ENCODE assay signal across 17 cellular contexts in the genomic region with DNA sequence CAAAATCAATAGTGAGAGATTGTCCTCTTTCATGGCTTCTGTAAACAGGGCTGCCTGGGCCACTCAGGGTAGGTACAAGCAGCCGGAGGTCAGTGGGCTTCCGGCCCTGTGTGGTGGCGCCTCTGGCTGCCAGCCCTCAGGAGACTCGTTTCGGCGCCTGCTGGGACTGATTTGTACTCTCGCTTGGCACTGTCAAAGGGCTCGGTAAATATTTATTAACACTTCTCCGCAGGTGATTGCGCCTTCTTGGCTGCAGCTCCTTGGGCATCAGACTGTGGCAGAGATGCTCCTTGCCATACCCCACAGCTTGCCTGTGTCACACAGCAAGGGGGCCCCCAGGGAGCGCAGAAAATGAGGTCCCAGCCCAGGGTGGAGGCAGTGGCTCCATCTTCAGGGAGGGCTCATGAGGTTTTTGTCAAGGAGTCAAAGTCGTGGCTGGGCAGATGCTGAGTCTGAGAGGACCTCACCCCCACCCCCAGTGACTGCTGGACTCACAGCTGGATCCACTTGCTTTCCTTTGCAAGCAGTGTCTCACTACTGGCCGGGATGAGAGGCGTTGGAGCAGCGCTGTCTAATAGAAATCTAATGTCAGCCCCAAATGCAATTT.
DNase-seq lines count a peak whose midpoint lies in the region; ATAC-seq and TF ChIP-seq lines count a peak whose summit lies in the region.
"Had no signal": no experiment of that assay in that cellular context is flagged by ENCODE, and none has a peak within 500 bp of the region (broad histone marks: within the 10 kb centered on the region; RNA-seq: fewer than 3 reads in every experiment).

No MANE protein-coding gene starts in this region.

- no peak for ATAC-seq in natural killer cell treated with Interleukin-12 subunit alpha and Interleukin-12 subunit beta and Interleukin-15 and Interleukin-18, amount 100 ng/mL, for 72 hours
- no peak for ATAC-seq in natural killer cell
- ATAC-seq: stimulated activated naive CD8-positive, alpha-beta T cell treated with anti-CD3 and anti-CD28 coated beads, Interleukin-15, Interleukin-2, amounts not matched to agents 100 U/mL and 50 U/mL, for 24 hours had no signal

- H3K36me3 Mint-ChIP-seq in natural killer cell treated with Interleukin-12 subunit alpha and Interleukin-12 subunit beta and Interleukin-15 and Interleukin-18, amount 100 ng/mL, for 72 hours: no peaks in the 10 kb centered on the region
- no peaks in the 10 kb centered on the region for H3K36me3 Mint-ChIP-seq in natural killer cell
- no peaks in the 10 kb centered on the region for H3K36me3 Mint-ChIP-seq in activated T-helper 2 cell treated with anti-CD3 and anti-CD28 coated beads, Interferon-gamma antibody, Interleukin-2, Interleukin-4, amounts not matched to agents 10 μg/mL and 5 μg/mL and 100 μg/mL, durations not matched to agents 14 hours and 24 hours and 36 hours (ENCODE audit: low read depth)
- H3K36me3 Mint-ChIP-seq: activated naive CD4-positive, alpha-beta T cell treated with anti-CD3 and anti-CD28 coated beads, Interleukin-2, amount 50 U/mL, for 24 hours; immature natural killer cell had no signal

- peaks cover 37 to 51% of the 10 kb centered on the region in 2 donors for H3K27me3 Mint-ChIP-seq in natural killer cell treated with Interleukin-12 subunit alpha and Interleukin-12 subunit beta and Interleukin-15 and Interleukin-18, amount 100 ng/mL, for 72 hours
- peaks cover 24 to 75% of the 10 kb centered on the region in 2 donors for H3K27me3 Mint-ChIP-seq in natural killer cell (ENCODE audit: low read depth in 2 of 2)
- peaks cover 24% of the 10 kb centered on the region for H3K27me3 Mint-ChIP-seq in activated T-helper 2 cell treated with anti-CD3 and anti-CD28 coated beads, Interferon-gamma antibody, Interleukin-2, Interleukin-4, amounts not matched to agents 10 μg/mL and 5 μg/mL and 100 μg/mL, durations not matched to agents 14 hours and 24 hours and 36 hours (ENCODE audit: low read depth)

- intact Hi-C loops in natural killer cell (cut with micrococcal nuclease): no loop called here
- intact Hi-C loops in activated T-helper 2 cell treated with anti-CD3 and anti-CD28 coated beads, Interferon-gamma antibody, Interleukin-2, Interleukin-4, amounts not matched to agents 10 μg/mL and 5 μg/mL and 100 μg/mL, durations not matched to agents 14 hours and 24 hours and 36 hours (cut with micrococcal nuclease): no loop called here

- H3K27ac Mint-ChIP-seq in natural killer cell treated with Interleukin-12 subunit alpha and Interleukin-12 subunit beta and Interleukin-15 and Interleukin-18, amount 100 ng/mL, for 72 hours: no peak overlapping the region
- no peak overlapping the region for H3K27ac Mint-ChIP-seq in natural killer cell
- no peak overlapping the region for H3K27ac Mint-ChIP-seq in activated T-helper 2 cell treated with anti-CD3 and anti-CD28 coated beads, Interferon-gamma antibody, Interleukin-2, Interleukin-4, amounts not matched to agents 10 μg/mL and 5 μg/mL and 100 μg/mL, durations not matched to agents 14 hours and 24 hours and 36 hours
- H3K27ac Mint-ChIP-seq: activated naive CD4-positive, alpha-beta T cell treated with anti-CD3 and anti-CD28 coated beads, Interleukin-2, amount 50 U/mL, for 24 hours; immature natural killer cell had no signal

- H3K9me3 Mint-ChIP-seq in natural killer cell treated with Interleukin-12 subunit alpha and Interleukin-12 subunit beta and Interleukin-15 and Interleukin-18, amount 100 ng/mL, for 72 hours: no peaks in the 10 kb centered on the region
- no peaks in the 10 kb centered on the region for H3K9me3 Mint-ChIP-seq in natural killer cell
- no peaks in the 10 kb centered on the region for H3K9me3 Mint-ChIP-seq in activated T-helper 2 cell treated with anti-CD3 and anti-CD28 coated beads, Interferon-gamma antibody, Interleukin-2, Interleukin-4, amounts not matched to agents 10 μg/mL and 5 μg/mL and 100 μg/mL, durations not matched to agents 14 hours and 24 hours and 36 hours
- H3K9me3 Mint-ChIP-seq: activated naive CD4-positive, alpha-beta T cell treated with anti-CD3 and anti-CD28 coated beads, Interleukin-2, amount 50 U/mL, for 24 hours had no signal

- no peak for TF ChIP-seq CTCF in natural killer cell (IDR thresholded peaks at IDR 0.05)

- no peaks in the 10 kb centered on the region for H3K4me1 Mint-ChIP-seq in natural killer cell treated with Interleukin-12 subunit alpha and Interleukin-12 subunit beta and Interleukin-15 and Interleukin-18, amount 100 ng/mL, for 72 hours (ENCODE audit: low read depth in 2 of 2)
- no peaks in the 10 kb centered on the region for H3K4me1 Mint-ChIP-seq in natural killer cell
- H3K4me1 Mint-ChIP-seq in activated T-helper 2 cell treated with anti-CD3 and anti-CD28 coated beads, Interferon-gamma antibody, Interleukin-2, Interleukin-4, amounts not matched to agents 10 μg/mL and 5 μg/mL and 100 μg/mL, durations not matched to agents 14 hours and 24 hours and 36 hours (ENCODE audit: low read depth): no peaks in the 10 kb centered on the region
- H3K4me1 Mint-ChIP-seq: activated naive CD4-positive, alpha-beta T cell treated with anti-CD3 and anti-CD28 coated beads, Interleukin-2, amount 50 U/mL, for 24 hours; immature natural killer cell had no signal

- no peak overlapping the region for H3K4me3 Mint-ChIP-seq in natural killer cell treated with Interleukin-12 subunit alpha and Interleukin-12 subunit beta and Interleukin-15 and Interleukin-18, amount 100 ng/mL, for 72 hours
- H3K4me3 Mint-ChIP-seq in natural killer cell: no peak overlapping the region
- H3K4me3 Mint-ChIP-seq in activated T-helper 2 cell treated with anti-CD3 and anti-CD28 coated beads, Interferon-gamma antibody, Interleukin-2, Interleukin-4, amounts not matched to agents 10 μg/mL and 5 μg/mL and 100 μg/mL, durations not matched to agents 14 hours and 24 hours and 36 hours (ENCODE audit: low read depth): no peak overlapping the region
- H3K4me3 Mint-ChIP-seq: activated naive CD4-positive, alpha-beta T cell treated with anti-CD3 and anti-CD28 coated beads, Interleukin-2, amount 50 U/mL, for 24 hours; immature natural killer cell had no signal

- peak; percentile 39 for DNase-seq in natural killer cell treated with Interleukin-12 subunit alpha and Interleukin-12 subunit beta and Interleukin-15 and Interleukin-18, amount 100 ng/mL, for 72 hours (ENCODE audit: low spot score)
- DNase-seq in natural killer cell (no peak), NCI-H345 (lab: John Stamatoyannopoulos, UW) (peak; percentile 67), iPS-NIHi11 (ENCODE audit: low spot score) (peak; percentile 38), ecto neural progenitor cell (ENCODE audit: low spot score) (no peak), DMS53 (lab: John Stamatoyannopoulos, UW) (no peak)
- DNase-seq in stimulated activated CD4-positive, alpha-beta T cell treated with anti-CD3 and anti-CD28 coated beads, Interleukin-2, amount 100 ng/mL, for 48 hours: no peak
- DNase-seq in activated T-helper 2 cell treated with anti-CD3 and anti-CD28 coated beads, Interferon-gamma antibody, Interleukin-2, Interleukin-4, amounts not matched to agents 10 μg/mL and 5 μg/mL and 100 μg/mL, durations not matched to agents 14 hours and 24 hours and 36 hours (ENCODE audit: low spot score): no peak
- DNase-seq: activated CD4-positive, CD25-positive, alpha-beta regulatory T cell; Calu3; effector CD8-positive, alpha-beta T cell; immature natural killer cell; midbrain; ovary; small intestine; stimulated activated naive CD8-positive, alpha-beta T cell treated with anti-CD3 and anti-CD28 coated beads, Interleukin-15, Interleukin-2, amounts not matched to agents 100 U/mL and 50 U/mL, for 24 hours had no signal

Comparison
In these comparisons a context has a peak if more than half of its experiments do, and no peak if none do; other contexts are left out.
1. DNase-seq: peak in natural killer cell treated with Interleukin-12 subunit alpha and Interleukin-12 subunit beta and Interleukin-15 and Interleukin-18, amount 100 ng/mL, for 72 hours (single experiment), NCI-H345 (single experiment) and iPS-NIHi11 (single experiment); none in natural killer cell (single experiment), stimulated activated CD4-positive, alpha-beta T cell treated with anti-CD3 and anti-CD28 coated beads, Interleukin-2, amount 100 ng/mL, for 48 hours (0 of 2), ecto neural progenitor cell (single experiment), DMS53 (single experiment) and activated T-helper 2 cell treated with anti-CD3 and anti-CD28 coated beads, Interferon-gamma antibody, Interleukin-2, Interleukin-4, amounts not matched to agents 10 μg/mL and 5 μg/mL and 100 μg/mL, durations not matched to agents 14 hours and 24 hours and 36 hours (single experiment).